ENCODE assay signal across 1 cellular context in the genomic region with DNA sequence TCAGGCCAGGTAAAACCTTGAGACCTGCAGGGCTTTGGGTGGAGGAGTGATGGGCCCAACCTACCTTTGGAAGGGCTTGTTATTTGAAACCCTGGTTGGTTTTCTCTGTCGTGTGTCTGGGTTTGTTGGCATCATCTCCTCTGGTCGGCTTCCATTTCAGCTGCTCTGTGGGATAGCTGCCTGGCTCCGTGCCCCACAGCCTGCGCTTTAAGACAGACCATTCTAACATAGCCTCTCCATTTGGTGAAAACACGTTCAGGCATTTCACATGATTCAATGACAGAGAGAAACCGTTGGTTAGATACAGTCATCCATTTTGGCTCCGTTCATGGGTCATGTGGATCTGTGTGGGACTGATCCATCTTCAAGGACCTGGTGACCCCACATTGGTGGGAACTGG.
TF ChIP-seq lines count a peak whose summit lies in the region.

No MANE protein-coding gene starts in this region.

TF ChIP-seq in H1, 55 proteins besides CTCF, POLR2A, EP300 and RAD21:
- TF ChIP-seq CBX5 (IDR thresholded peaks at IDR 0.05; ENCODE audit: low read depth, low read length) (no peak), EGR1 (IDR thresholded peaks at IDR 0.05; ENCODE audit: borderline replicate concordance, low read depth, low read length) (no peak), KDM1A (IDR thresholded peaks at IDR 0.05; ENCODE audit: borderline replicate concordance, low read length) (no peak)
- TF ChIP-seq, protein P1, sequence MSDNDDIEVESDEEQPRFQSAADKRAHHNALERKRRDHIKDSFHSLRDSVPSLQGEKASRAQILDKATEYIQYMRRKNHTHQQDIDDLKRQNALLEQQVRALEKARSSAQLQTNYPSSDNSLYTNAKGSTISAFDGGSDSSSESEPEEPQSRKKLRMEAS (IDR thresholded peaks at IDR 0.05), result no peak
